ENCODE assay signal across 1 cellular context in the genomic region with DNA sequence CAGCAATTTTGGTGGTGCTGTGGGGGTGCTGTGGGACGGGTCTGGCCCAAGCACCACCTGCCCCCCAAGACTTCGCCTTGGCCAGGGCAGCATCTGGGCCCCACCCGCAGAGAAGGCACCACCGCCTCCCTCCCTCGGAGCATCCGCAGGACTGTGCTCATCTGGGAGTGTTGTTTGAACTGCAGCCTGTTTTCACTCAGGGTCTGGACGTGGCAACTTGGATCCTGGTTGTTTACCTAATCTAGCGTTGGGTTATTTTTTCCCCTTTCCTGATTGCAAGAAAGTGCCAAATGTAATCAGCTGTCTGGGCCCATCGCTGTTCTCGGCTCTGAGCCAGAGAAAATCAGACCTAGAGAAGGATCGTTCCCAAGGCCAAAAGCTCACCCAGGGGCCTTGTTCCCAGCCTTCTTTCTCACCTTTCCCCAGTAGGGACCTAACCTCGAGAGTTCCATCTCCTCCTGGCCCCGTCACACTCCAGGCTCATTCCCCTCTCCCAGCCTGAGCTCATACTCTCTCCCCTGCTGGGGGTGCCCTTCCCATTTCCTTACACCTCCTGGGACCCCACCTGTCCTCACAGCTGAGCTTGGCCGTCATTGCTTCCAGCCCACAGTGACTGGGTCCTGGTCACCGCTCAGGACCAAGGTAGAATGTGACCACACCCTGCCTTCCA.
TF ChIP-seq lines count a peak whose summit lies in the region.

No MANE protein-coding gene starts in this region.

TF ChIP-seq in K562, 482 proteins besides CTCF, POLR2A, EP300 and RAD21:
- no peak for TF ChIP-seq BRCA1 (IDR thresholded peaks at IDR 0.05)
- 0 out of 2 replicates have a peak, but pooled peaks have one; percentile 50 for TF ChIP-seq BRCA1 (CRISPR knock-in tag; IDR thresholded peaks at IDR 0.05)
- no peak for TF ChIP-seq NRF1 (conservative IDR thresholded peaks at IDR 0.05 in 1 of 2, IDR thresholded peaks at IDR 0.05 in 1 of 2)
- TF ChIP-seq JUNB (CRISPR knock-in tag; conservative IDR thresholded peaks at IDR 0.05): no peak
